In genomic region chr5:55851675-55851979, GRCh38 we compare ENCODE assay signal across 27 cellular contexts. TPM values are rescaled to one million over a fixed set of nuclear protein-coding genes. Genes with fewer than 3 reads are reported as not detected.
DNase-seq lines count a peak whose midpoint lies in the region; ATAC-seq and TF ChIP-seq lines count a peak whose summit lies in the region.
"Had no signal": no experiment of that assay in that cellular context is flagged by ENCODE, and none has a peak within 500 bp of the region (broad histone marks: within the 10 kb centered on the region; RNA-seq: fewer than 3 reads in every experiment).

No MANE protein-coding gene starts in this region.

- H3F3A ChIP-seq in SK-N-SH (replicated peaks; ENCODE audit: insufficient read depth), result peaks cover 20% of the 10 kb centered on the region

- H3K9ac ChIP-seq in SK-N-SH (no peak overlapping the region), fibroblast of lung (ENCODE audit: insufficient read depth, low read length) (no peak overlapping the region), stomach smooth muscle (ENCODE audit: low read length in 2 of 2) (peak overlapping the region in 1 of 2 donors; percentile 7)

- no peaks in the 10 kb centered on the region for H3K9me2 ChIP-seq in SK-N-SH

- no peak for TF ChIP-seq CTCF in SK-N-SH (IDR thresholded peaks at IDR 0.05)
- no peak for TF ChIP-seq CTCF in fibroblast of lung (conservative IDR thresholded peaks at IDR 0.05 in 1 of 2, IDR thresholded peaks at IDR 0.05 in 1 of 2; ENCODE audit: low read depth in 1 of 2, low read length in 2 of 2)

- POLR2A ChIA-PET in SK-N-SH (lab: Yijun Ruan, JAX), result no interaction called here

- CTCF ChIA-PET in SK-N-SH (lab: Yijun Ruan, JAX), result interaction anchor here (1.5 kb wide), 1 partner anchor 84 kb away, joined by 5 read pairs; no protein-coding TSS in a partner anchor

- peak overlapping the region in 1 of 2 experiments; percentile 55; a peak in 2 of 4 replicates for H3K27ac ChIP-seq in SK-N-SH (ENCODE audit: low read depth in 2 of 2, low read length in 1 of 2)
- H3K27ac ChIP-seq in fibroblast of lung (ENCODE audit: insufficient read depth, low read length), result peak overlapping the region; percentile 34
- no peak overlapping the region for H3K27ac ChIP-seq in stomach smooth muscle (ENCODE audit: low read length)
- H3K27ac ChIP-seq: C4-2B, colonic mucosa, spleen, vagina had no signal

- TF ChIP-seq EP300 in SK-N-SH (IDR thresholded peaks at IDR 0.05; ENCODE audit: borderline replicate concordance in 1 of 2, low read depth in 1 of 2, low read length in 1 of 2), result no peak

- H3K27me3 ChIP-seq in SK-N-SH (ENCODE audit: insufficient read depth) (no peaks in the 10 kb centered on the region), fibroblast of lung (ENCODE audit: control insufficient read depth, insufficient read depth, low read length) (no peaks in the 10 kb centered on the region), stomach smooth muscle (ENCODE audit: control insufficient read depth in 1 of 2, insufficient read depth in 2 of 2, low read length in 2 of 2) (no peaks in the 10 kb centered on the region)
- H3K27me3 ChIP-seq: colonic mucosa, spleen, vagina had no signal

- H3K9me3 ChIP-seq in SK-N-SH, result no peaks in the 10 kb centered on the region
- no peaks in the 10 kb centered on the region for H3K9me3 ChIP-seq in fibroblast of lung (ENCODE audit: control insufficient read depth, insufficient read depth, low read depth, low read length)
- H3K9me3 ChIP-seq in stomach smooth muscle (ENCODE audit: control insufficient read depth in 2 of 2, low read length in 2 of 2), result no peaks in the 10 kb centered on the region
- H3K9me3 ChIP-seq: colonic mucosa, spleen, vagina had no signal

- H3K4me3 ChIP-seq in SK-N-SH (ENCODE audit: low read depth in 2 of 2, low read length in 1 of 2) (no peak overlapping the region), fibroblast of lung (replicated peaks in 1 of 4; ENCODE audit: control extremely low read depth in 1 of 4, insufficient read depth in 1 of 4, low read depth in 3 of 4, low read length in 4 of 4) (peak overlapping the region in 2 of 4 experiments; percentile 24 to 67), stomach smooth muscle (ENCODE audit: low read length in 2 of 2) (peak overlapping the region; percentile 32 to 35)
- H3K4me3 ChIP-seq: colonic mucosa, lung, spleen, vagina had no signal

- no peak for TF ChIP-seq RAD21 in SK-N-SH (IDR thresholded peaks at IDR 0.05; ENCODE audit: low read length)

- H3K79me2 ChIP-seq in SK-N-SH (ENCODE audit: insufficient read depth) (no peaks in the 10 kb centered on the region), fibroblast of lung (ENCODE audit: control insufficient read depth, insufficient read depth, low read length) (no peaks in the 10 kb centered on the region)

- no peaks in the 10 kb centered on the region for H4K20me1 ChIP-seq in SK-N-SH (ENCODE audit: insufficient read depth)
- no peaks in the 10 kb centered on the region for H4K20me1 ChIP-seq in fibroblast of lung (ENCODE audit: control insufficient read depth, extremely low read depth, insufficient read depth, low read length)

- no peak for ATAC-seq in HG02970 (IDR thresholded peaks at IDR 0.05; ENCODE audit: low FRiP score, unreplicated experiment)
- ATAC-seq in HG02571 (IDR thresholded peaks at IDR 0.05; ENCODE audit: unreplicated experiment), result no peak
- ATAC-seq: WTC11 had no signal

- H2AFZ ChIP-seq in SK-N-SH (ENCODE audit: low read depth), result no peak overlapping the region
- no peak overlapping the region for H2AFZ ChIP-seq in fibroblast of lung (ENCODE audit: low read length)

- H3K36me3 ChIP-seq in SK-N-SH (replicated peaks in 1 of 2; ENCODE audit: control insufficient read depth in 1 of 2, insufficient read depth in 2 of 2, low read length in 1 of 2) (no peaks in the 10 kb centered on the region), fibroblast of lung (ENCODE audit: control insufficient read depth, insufficient read depth, low read length) (no peaks in the 10 kb centered on the region), stomach smooth muscle (ENCODE audit: control insufficient read depth in 2 of 2, insufficient read depth in 2 of 2, low read length in 2 of 2) (no peaks in the 10 kb centered on the region)
- H3K36me3 ChIP-seq: colonic mucosa, spleen, vagina had no signal

- WGBS in SK-N-SH (ENCODE audit: low lambda C conversion rate), result 62% methylated on average over 2 of the region's 2 CpGs

- peaks cover 0 to 6% of the 10 kb centered on the region in 2 experiments; a peak in 2 of 4 replicates for H3K4me1 ChIP-seq in SK-N-SH (ENCODE audit: control insufficient read depth in 1 of 2, insufficient read depth in 2 of 2, low read depth in 1 of 2, low read length in 1 of 2)
- peaks cover 12% of the 10 kb centered on the region for H3K4me1 ChIP-seq in fibroblast of lung (ENCODE audit: control insufficient read depth, extremely low read depth, insufficient read depth, low read length)
- H3K4me1 ChIP-seq in stomach smooth muscle (ENCODE audit: control insufficient read depth, insufficient read depth, low read length), result no peaks in the 10 kb centered on the region
- H3K4me1 ChIP-seq: colonic mucosa, vagina had no signal

- DNase-seq in SIG-M5 treated with dmso at 0.1 percent for 504 hours (lab: John Stamatoyannopoulos, UW; ENCODE audit: unreplicated experiment), result peak; percentile 39
- no peak for DNase-seq in SIG-M5 (lab: John Stamatoyannopoulos, UW)
- no peak for DNase-seq in SK-N-SH
- no peak for DNase-seq in fibroblast of lung (ENCODE audit: low read depth in 2 of 2)
- no peak for DNase-seq in T-helper 1 cell
- DNase-seq: activated CD4-positive, alpha-beta T cell treated with anti-CD3 and anti-CD28 coated beads, Interleukin-2, amount 50 U/mL, for 48 hours; activated naive CD4-positive, alpha-beta T cell treated with anti-CD3 and anti-CD28 coated beads, Interleukin-2, amount 10 ng/mL, durations not matched to agents 7 days and 5 days; colonic mucosa; hypothalamus; Kasumi-1; kidney; NCI-H1436 treated with DMSO at 0.1 percent for 48 hours; NCI-H2171 treated with DMSO at 0.1 percent for 48 hours; NCI-H69; SHP77 treated with DMSO at 0.1 percent for 48 hours; spleen; stimulated activated CD8-positive, alpha-beta memory T cell treated with anti-CD3 and anti-CD28 coated beads, Interleukin-4, amount 100 ng/mL, for 48 hours; T-helper 2 cell had no signal

- H3K4me2 ChIP-seq in SK-N-SH, result peak overlapping the region; percentile 49; the same call in 1 of the 2 replicates
- H3K4me2 ChIP-seq in fibroblast of lung (ENCODE audit: extremely low read depth, insufficient read depth, low read length), result peak overlapping the region; percentile 62

TF ChIP-seq in SK-N-SH, 30 proteins besides CTCF, POLR2A, EP300 and RAD21 (continues in another document):
- TF ChIP-seq GABPA (IDR thresholded peaks at IDR 0.05; ENCODE audit: low read depth), result no peak
- TF ChIP-seq ZBTB33 (IDR thresholded peaks at IDR 0.05; ENCODE audit: borderline replicate concordance, low read depth), result no peak
- no peak for TF ChIP-seq SIN3A (IDR thresholded peaks at IDR 0.05; ENCODE audit: borderline replicate concordance, low read depth, low read length)
- TF ChIP-seq NRF1 (IDR thresholded peaks at IDR 0.05; ENCODE audit: low read depth, low read length), result no peak
- TF ChIP-seq RXRA (IDR thresholded peaks at IDR 0.05; ENCODE audit: borderline replicate concordance, low read depth), result no peak
- TF ChIP-seq CHD2 (IDR thresholded peaks at IDR 0.05; ENCODE audit: low read length, partially characterized antibody), result no peak
- no peak for TF ChIP-seq EZH2phosphoT487 (IDR thresholded peaks at IDR 0.05; ENCODE audit: borderline replicate concordance, low read depth)

RNA-seq across cellular contexts. Expression of gene IL31RA, which starts 0.5 kb away (rescaled TPM):
- polyA plus RNA-seq in SK-N-SH (2012; rRNA removed) (0.20 and 0.24 TPM in 2 replicates), fibroblast of lung (0.28 and 2.2 TPM in 2 replicates)
- polyA plus RNA-seq in SK-N-SH (2012; cell fraction: cytosol; rRNA removed), result 0.23 and 0.33 TPM in 2 replicates
- 0.18 and 0.20 TPM in 2 replicates for polyA plus RNA-seq in SK-N-SH (2012; cell fraction: nucleus; rRNA removed)
- total RNA-seq in fibroblast of lung, result 2.1 and 2.6 TPM in 2 replicates
- 0.21 and 1.5 TPM in 2 replicates for polyA plus RNA-seq in fibroblast of lung (2012)
- polyA minus RNA-seq in fibroblast of lung (ENCODE audit: low replicate concordance), result 0.37 TPM in 1 of 2 replicates, not detected in the other
- total RNA-seq: HT-29, subcutaneous adipose tissue, vagina, WTC11 had no signal

Comparison
In these comparisons a context has a peak if more than half of its experiments do, and no peak if none do; other contexts are left out.
1. H3K4me3 ChIP-seq: peak in stomach smooth muscle (2 of 2); none in SK-N-SH (0 of 2).